Comparison of ENCODE assay signal across 22 cellular contexts in genomic region chr16:84360748-84361147, GRCh38. TPM values are rescaled to one million over a fixed set of nuclear protein-coding genes. Genes with fewer than 3 reads are reported as not detected.
DNase-seq lines count a peak whose midpoint lies in the region; ATAC-seq and TF ChIP-seq lines count a peak whose summit lies in the region.
"Had no signal": no experiment of that assay in that cellular context is flagged by ENCODE, and none has a peak within 500 bp of the region (broad histone marks: within the 10 kb centered on the region; RNA-seq: fewer than 3 reads in every experiment).

No MANE protein-coding gene starts in this region.

- peaks cover 4% of the 10 kb centered on the region for H3K36me3 Mint-ChIP-seq in T-helper 1 cell treated with Interleukin-12 subunit alpha and Interleukin-12 subunit beta and Interleukin-4 antibody, amounts not matched to agents 30 μg/mL and 1 μg/mL, for 36 hours (ENCODE audit: low read depth)
- H3K36me3 Mint-ChIP-seq in CD8-positive, alpha-beta T cell = no peaks in the 10 kb centered on the region
- H3K36me3 Mint-ChIP-seq in activated T-helper 1 cell treated with anti-CD3 and anti-CD28 coated beads, Interleukin-12 subunit alpha, Interleukin-12 subunit beta, Interleukin-2, Interleukin-4 antibody, amounts not matched to agents 30 ng/mL and 10 ng/mL and 1 ng/mL, durations not matched to agents 14 hours and 24 hours and 36 hours (ENCODE audit: low read depth) = no peaks in the 10 kb centered on the region
- peaks cover 0 to 5% (median 0%) of the 10 kb centered on the region in 5 donors for H3K36me3 Mint-ChIP-seq in naive thymus-derived CD4-positive, alpha-beta T cell

- no peak for DNase-seq in T-helper 1 cell
- no peak for DNase-seq in CD8-positive, alpha-beta T cell
- no peak for DNase-seq in activated T-helper 1 cell treated with anti-CD3 and anti-CD28 coated beads, Interleukin-12 subunit alpha, Interleukin-12 subunit beta, Interleukin-2, Interleukin-4 antibody, amounts not matched to agents 30 ng/mL and 10 ng/mL and 1 ng/mL, durations not matched to agents 14 hours and 24 hours and 36 hours (ENCODE audit: low spot score)
- no peak for DNase-seq in naive thymus-derived CD4-positive, alpha-beta T cell
- DNase-seq in DMS 273 (lab: John Stamatoyannopoulos, UW; ENCODE audit: unreplicated experiment) = no peak
- DNase-seq: activated B cell treated with CpG ODN at 0.5 μM for 24 hours; colonic mucosa; head of caudate nucleus; left ventricle myocardium superior; midbrain; NCI-H1417 treated with DMSO at 0.1 percent for 48 hours; NCI-H524; stimulated activated CD4-positive, alpha-beta T cell treated with anti-CD3 and anti-CD28 coated beads, Interleukin-12 subunit alpha, Interleukin-12 subunit beta, amount 100 ng/mL, for 4 hours; T-helper 9 cell had no signal

- POLR2A ChIA-PET in CD8-positive, alpha-beta T cell (lab: Charles Lee) = no interaction called here
- POLR2A ChIA-PET in naive thymus-derived CD4-positive, alpha-beta T cell (lab: Charles Lee) = no interaction called here

- peaks cover 13% of the 10 kb centered on the region for H3K4me1 ChIP-seq in CD8-positive, alpha-beta T cell (ENCODE audit: insufficient read depth, low read length)
- peaks cover 0 to 10% of the 10 kb centered on the region in 2 donors for H3K4me1 ChIP-seq in naive thymus-derived CD4-positive, alpha-beta T cell (ENCODE audit: control insufficient read depth in 2 of 2, insufficient read depth in 2 of 2, low read length in 2 of 2)

- peaks cover 26% of the 10 kb centered on the region for H3K4me1 Mint-ChIP-seq in T-helper 1 cell treated with Interleukin-12 subunit alpha and Interleukin-12 subunit beta and Interleukin-4 antibody, amounts not matched to agents 30 μg/mL and 1 μg/mL, for 36 hours (ENCODE audit: low read depth)
- peaks cover 18% of the 10 kb centered on the region for H3K4me1 Mint-ChIP-seq in CD8-positive, alpha-beta T cell (ENCODE audit: low read depth)
- H3K4me1 Mint-ChIP-seq in activated T-helper 1 cell treated with anti-CD3 and anti-CD28 coated beads, Interleukin-12 subunit alpha, Interleukin-12 subunit beta, Interleukin-2, Interleukin-4 antibody, amounts not matched to agents 30 ng/mL and 10 ng/mL and 1 ng/mL, durations not matched to agents 14 hours and 24 hours and 36 hours (ENCODE audit: low read depth) = peaks cover 31% of the 10 kb centered on the region
- H3K4me1 Mint-ChIP-seq in naive thymus-derived CD4-positive, alpha-beta T cell = peaks cover 15 to 41% (median 22%) of the 10 kb centered on the region in 7 donors
- H3K4me1 Mint-ChIP-seq: activated B cell treated with CpG ODN at 0.5 μM for 24 hours had no signal

- no peak overlapping the region for H3K4me3 ChIP-seq in CD8-positive, alpha-beta T cell (ENCODE audit: low read depth, low read length)
- H3K4me3 ChIP-seq in naive thymus-derived CD4-positive, alpha-beta T cell (ENCODE audit: low read length) = no peak overlapping the region
- H3K4me3 ChIP-seq: colonic mucosa, SK-N-MC had no signal

- H3K27me3 Mint-ChIP-seq in T-helper 1 cell treated with Interleukin-12 subunit alpha and Interleukin-12 subunit beta and Interleukin-4 antibody, amounts not matched to agents 30 μg/mL and 1 μg/mL, for 36 hours (ENCODE audit: low read depth) = peaks cover 6% of the 10 kb centered on the region
- H3K27me3 Mint-ChIP-seq in CD8-positive, alpha-beta T cell (ENCODE audit: low read depth) = peaks cover 8% of the 10 kb centered on the region
- H3K27me3 Mint-ChIP-seq in activated T-helper 1 cell treated with anti-CD3 and anti-CD28 coated beads, Interleukin-12 subunit alpha, Interleukin-12 subunit beta, Interleukin-2, Interleukin-4 antibody, amounts not matched to agents 30 ng/mL and 10 ng/mL and 1 ng/mL, durations not matched to agents 14 hours and 24 hours and 36 hours (ENCODE audit: insufficient read depth) = peaks cover 6% of the 10 kb centered on the region
- peaks cover 0 to 12% (median 7%) of the 10 kb centered on the region in 5 donors for H3K27me3 Mint-ChIP-seq in naive thymus-derived CD4-positive, alpha-beta T cell

- no peak overlapping the region for H3K27ac ChIP-seq in CD8-positive, alpha-beta T cell (ENCODE audit: low read depth, low read length)
- H3K27ac ChIP-seq in naive thymus-derived CD4-positive, alpha-beta T cell (ENCODE audit: low read depth, low read length) = no peak overlapping the region
- H3K27ac ChIP-seq: 22Rv1, colonic mucosa, SK-N-MC had no signal

- ATAC-seq in CD8-positive, alpha-beta T cell = no peak
- no peak for ATAC-seq in naive thymus-derived CD4-positive, alpha-beta T cell
- ATAC-seq in HG03460 (IDR thresholded peaks at IDR 0.05; ENCODE audit: unreplicated experiment) (no peak), HG02973 (IDR thresholded peaks at IDR 0.05; ENCODE audit: unreplicated experiment) (no peak)
- ATAC-seq: left ventricle myocardium superior had no signal

- H3K4me3 Mint-ChIP-seq in T-helper 1 cell treated with Interleukin-12 subunit alpha and Interleukin-12 subunit beta and Interleukin-4 antibody, amounts not matched to agents 30 μg/mL and 1 μg/mL, for 36 hours = no peak overlapping the region
- no peak overlapping the region for H3K4me3 Mint-ChIP-seq in CD8-positive, alpha-beta T cell
- H3K4me3 Mint-ChIP-seq in activated T-helper 1 cell treated with anti-CD3 and anti-CD28 coated beads, Interleukin-12 subunit alpha, Interleukin-12 subunit beta, Interleukin-2, Interleukin-4 antibody, amounts not matched to agents 30 ng/mL and 10 ng/mL and 1 ng/mL, durations not matched to agents 14 hours and 24 hours and 36 hours = no peak overlapping the region
- H3K4me3 Mint-ChIP-seq in naive thymus-derived CD4-positive, alpha-beta T cell = peak overlapping the region in 1 of 10 donors; percentile 61
- H3K4me3 Mint-ChIP-seq: activated B cell treated with CpG ODN at 0.5 μM for 24 hours had no signal

- H3K27ac Mint-ChIP-seq in T-helper 1 cell treated with Interleukin-12 subunit alpha and Interleukin-12 subunit beta and Interleukin-4 antibody, amounts not matched to agents 30 μg/mL and 1 μg/mL, for 36 hours = peak overlapping the region; percentile 77
- peak overlapping the region; percentile 66 for H3K27ac Mint-ChIP-seq in CD8-positive, alpha-beta T cell
- peak overlapping the region; percentile 74 for H3K27ac Mint-ChIP-seq in activated T-helper 1 cell treated with anti-CD3 and anti-CD28 coated beads, Interleukin-12 subunit alpha, Interleukin-12 subunit beta, Interleukin-2, Interleukin-4 antibody, amounts not matched to agents 30 ng/mL and 10 ng/mL and 1 ng/mL, durations not matched to agents 14 hours and 24 hours and 36 hours
- H3K27ac Mint-ChIP-seq in naive thymus-derived CD4-positive, alpha-beta T cell = peak overlapping the region; percentile 3 to 87 (median 67)
- H3K27ac Mint-ChIP-seq: activated B cell treated with CpG ODN at 0.5 μM for 24 hours had no signal

- H3K9me3 Mint-ChIP-seq in T-helper 1 cell treated with Interleukin-12 subunit alpha and Interleukin-12 subunit beta and Interleukin-4 antibody, amounts not matched to agents 30 μg/mL and 1 μg/mL, for 36 hours = no peaks in the 10 kb centered on the region
- H3K9me3 Mint-ChIP-seq in CD8-positive, alpha-beta T cell = no peaks in the 10 kb centered on the region
- no peaks in the 10 kb centered on the region for H3K9me3 Mint-ChIP-seq in activated T-helper 1 cell treated with anti-CD3 and anti-CD28 coated beads, Interleukin-12 subunit alpha, Interleukin-12 subunit beta, Interleukin-2, Interleukin-4 antibody, amounts not matched to agents 30 ng/mL and 10 ng/mL and 1 ng/mL, durations not matched to agents 14 hours and 24 hours and 36 hours
- peaks cover 0 to 3% (median 0%) of the 10 kb centered on the region in 11 donors for H3K9me3 Mint-ChIP-seq in naive thymus-derived CD4-positive, alpha-beta T cell
- H3K9me3 Mint-ChIP-seq: activated B cell treated with CpG ODN at 0.5 μM for 24 hours had no signal

- CTCF ChIA-PET in CD8-positive, alpha-beta T cell (lab: Charles Lee) = no interaction called here
- CTCF ChIA-PET in naive thymus-derived CD4-positive, alpha-beta T cell (lab: Charles Lee) = no interaction called here

- intact Hi-C loops in CD8-positive, alpha-beta T cell (cut with DNase I, micrococcal nuclease) = no loop called here
- intact Hi-C loops in activated T-helper 1 cell treated with anti-CD3 and anti-CD28 coated beads, Interleukin-12 subunit alpha, Interleukin-12 subunit beta, Interleukin-2, Interleukin-4 antibody, amounts not matched to agents 30 ng/mL and 10 ng/mL and 1 ng/mL, durations not matched to agents 14 hours and 24 hours and 36 hours (cut with micrococcal nuclease) = no loop called here
- intact Hi-C loops in naive thymus-derived CD4-positive, alpha-beta T cell (cut with micrococcal nuclease) = no loop called here

- no peaks in the 10 kb centered on the region for H3K27me3 ChIP-seq in CD8-positive, alpha-beta T cell (ENCODE audit: insufficient read depth, low read length)
- no peaks in the 10 kb centered on the region for H3K27me3 ChIP-seq in naive thymus-derived CD4-positive, alpha-beta T cell (ENCODE audit: control insufficient read depth in 2 of 2, insufficient read depth in 2 of 2, low read length in 2 of 2)
- H3K27me3 ChIP-seq: colonic mucosa had no signal

- no peaks in the 10 kb centered on the region for H3K36me3 ChIP-seq in CD8-positive, alpha-beta T cell (ENCODE audit: insufficient read depth, low read length)
- no peaks in the 10 kb centered on the region for H3K36me3 ChIP-seq in naive thymus-derived CD4-positive, alpha-beta T cell (ENCODE audit: control insufficient read depth in 2 of 3, insufficient read depth in 3 of 3, low read length in 3 of 3)
- H3K36me3 ChIP-seq: colonic mucosa had no signal

- TF ChIP-seq CTCF in CD8-positive, alpha-beta T cell (IDR thresholded peaks at IDR 0.05) = no peak

- no peaks in the 10 kb centered on the region for H3K9me3 ChIP-seq in CD8-positive, alpha-beta T cell (ENCODE audit: low read length)
- no peaks in the 10 kb centered on the region for H3K9me3 ChIP-seq in naive thymus-derived CD4-positive, alpha-beta T cell (ENCODE audit: control insufficient read depth in 2 of 3, low read length in 3 of 3)
- H3K9me3 ChIP-seq: colonic mucosa had no signal

RNA-seq across cellular contexts. Expression of gene ATP2C2, which starts 7.6 kb away (rescaled TPM):
- not detected for total RNA-seq in CD8-positive, alpha-beta T cell
- not detected in 2 replicates for total RNA-seq in activated T-helper 1 cell treated with anti-CD3 and anti-CD28 coated beads, Interleukin-12 subunit alpha, Interleukin-12 subunit beta, Interleukin-2, Interleukin-4 antibody, amounts not matched to agents 30 ng/mL and 10 ng/mL and 1 ng/mL, durations not matched to agents 14 hours and 24 hours and 36 hours
- not detected for total RNA-seq in naive thymus-derived CD4-positive, alpha-beta T cell
- under 1 TPM in 1 of 2 donors, not detected in 1; 0.20 TPM for polyA plus RNA-seq in naive thymus-derived CD4-positive, alpha-beta T cell
- total RNA-seq: activated B cell treated with CpG ODN at 0.5 μM for 24 hours, left ventricle myocardium superior, MCF 10A, subcutaneous adipose tissue had no signal
- polyA plus RNA-seq: neural cell had no signal
